Comparison of ENCODE assay signal across 18 cellular contexts in the genomic region with DNA sequence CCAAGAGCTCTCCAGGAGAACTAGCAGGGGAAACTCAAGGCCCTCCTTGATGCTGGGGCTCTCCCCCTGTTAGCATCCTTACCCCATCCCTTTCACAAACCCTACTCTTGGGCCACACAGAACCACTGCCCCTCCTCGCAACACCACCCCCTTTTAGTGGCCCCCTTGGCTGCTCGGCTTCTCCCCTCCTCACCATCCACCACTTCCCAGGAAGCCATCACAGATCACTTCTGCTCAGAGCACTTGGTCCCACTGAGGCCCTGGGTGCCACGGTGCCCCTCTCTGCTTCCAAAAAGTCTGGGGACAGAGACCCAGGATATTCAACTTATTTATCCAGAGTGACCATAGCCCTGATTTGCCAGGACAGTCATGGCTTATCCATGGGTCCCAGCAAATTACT. TPM values are rescaled to one million over a fixed set of nuclear protein-coding genes. Genes with fewer than 3 reads are reported as not detected.
"Had no signal": no experiment of that assay in that cellular context is flagged by ENCODE, and none has a peak within 500 bp of the region (broad histone marks: within the 10 kb centered on the region; RNA-seq: fewer than 3 reads in every experiment).

No MANE protein-coding gene starts in this region.

- H3K36me3 ChIP-seq: brain microvascular endothelial cell, MG63, Peyer's patch had no signal

- ATAC-seq: activated CD4-positive, CD25-positive, alpha-beta regulatory T cell treated with anti-CD3 and anti-CD28 coated beads, Interleukin-2, amount 50 U/mL, for 24 hours; activated CD8-positive, alpha-beta memory T cell treated with anti-CD3 and anti-CD28 coated beads, Interleukin-2, amount 10 ng/mL, durations not matched to agents 7 days and 5 days; activated CD8-positive, alpha-beta T cell treated with anti-CD3 and anti-CD28 coated beads, Interleukin-2, amount 10 ng/mL, durations not matched to agents 7 days and 5 days; activated T-cell treated with anti-CD3 and anti-CD28 coated beads, Interleukin-2, amount 50 U/mL, for 4 hours had no signal

- H3K9me3 ChIP-seq: MG63, Peyer's patch had no signal

- H3K27ac ChIP-seq: brain microvascular endothelial cell, Peyer's patch, RWPE1 had no signal

- H3K4me3 ChIP-seq: MG63, Peyer's patch had no signal

- DNase-seq: activated CD4-positive, alpha-beta T cell treated with anti-CD3 and anti-CD28 coated beads for 4 hours; activated CD8-positive, alpha-beta memory T cell treated with anti-CD3 and anti-CD28 coated beads, Interleukin-2, amount 10 ng/mL, durations not matched to agents 7 days and 5 days; activated CD8-positive, alpha-beta T cell treated with anti-CD3 and anti-CD28 coated beads, Interleukin-2, amount 10 ng/mL, durations not matched to agents 7 days and 5 days; activated gamma-delta T cell; activated naive CD4-positive, alpha-beta T cell treated with anti-CD3 and anti-CD28 coated beads for 36 hours; activated T-cell treated with anti-CD3 and anti-CD28 coated beads, Interleukin-2, amount 50 U/mL, for 4 hours; brain microvascular endothelial cell; MG63; MV-4-11; NCI-H1092 treated with DMSO at 0.1 percent for 48 hours; NCI-H1417 treated with DMSO at 0.1 percent for 48 hours; NCI-H1694; NCI-H2029 treated with DMSO at 0.1 percent for 48 hours; NCI-H510A treated with DMSO at 0.1 percent for 48 hours; SHP77 had no signal

RNA-seq across cellular contexts. Expression of a gene that starts 2.4 kb away (rescaled TPM):
- total RNA-seq: activated CD8-positive, alpha-beta memory T cell treated with anti-CD3 and anti-CD28 coated beads, Interleukin-2, amount 10 ng/mL, durations not matched to agents 7 days and 5 days; activated CD8-positive, alpha-beta T cell treated with anti-CD3 and anti-CD28 coated beads, Interleukin-2, amount 10 ng/mL, durations not matched to agents 7 days and 5 days; activated naive CD4-positive, alpha-beta T cell treated with anti-CD3 and anti-CD28 coated beads for 36 hours; activated T-cell treated with anti-CD3 and anti-CD28 coated beads, Interleukin-2, amount 50 U/mL, for 4 hours; Peyer's patch had no signal
